Comparison of ENCODE assay signal across 1 cellular context in the genomic region with DNA sequence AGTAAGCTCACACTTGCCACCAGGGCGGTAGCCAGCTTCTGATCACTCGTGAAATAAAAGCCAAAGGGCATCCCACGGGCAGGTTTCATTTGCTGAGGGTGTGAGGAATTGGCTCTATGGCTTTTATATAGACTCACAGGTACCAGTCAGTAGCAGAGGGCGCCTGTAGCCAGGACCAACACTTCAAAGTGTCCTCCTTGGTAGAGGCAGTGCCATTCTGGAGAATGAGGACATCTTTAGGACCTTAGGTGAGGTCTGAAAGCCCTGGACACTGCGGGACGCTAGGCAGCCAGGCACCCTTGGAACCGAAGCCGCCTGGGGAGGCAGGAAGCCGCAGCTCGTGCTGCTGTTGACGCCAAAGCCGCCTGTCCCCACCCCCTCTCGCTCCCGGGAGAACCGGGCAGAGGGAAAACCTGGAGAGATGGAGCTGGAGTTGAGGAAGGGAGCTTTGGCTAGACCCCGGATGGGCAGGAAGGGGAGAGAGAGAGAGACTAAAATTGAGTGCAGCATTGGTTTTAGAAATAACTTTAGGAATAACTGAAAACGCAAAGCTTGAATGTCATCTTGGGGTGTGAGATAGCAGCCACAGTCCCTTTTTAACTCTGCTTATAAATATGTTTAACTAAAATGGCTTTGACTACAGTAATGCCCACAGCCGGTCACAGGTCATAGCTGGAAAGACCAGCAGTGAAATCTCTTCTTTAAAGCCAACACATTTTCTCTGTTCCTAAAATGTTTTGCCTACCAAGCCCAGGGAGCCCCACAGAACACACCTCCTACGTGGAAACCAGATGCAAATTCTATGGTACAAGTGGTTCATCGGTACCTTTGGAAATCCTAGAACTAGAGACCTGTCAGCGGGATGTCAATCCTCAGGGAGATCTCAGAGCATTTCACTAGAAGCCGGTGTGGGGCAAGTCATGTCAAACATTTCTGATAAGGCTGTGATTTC.
TF ChIP-seq lines count a peak whose summit lies in the region.

No MANE protein-coding gene starts in this region.

TF ChIP-seq in K562, 482 proteins besides CTCF, POLR2A, EP300 and RAD21 (continued from another document and continues in another):
- TF ChIP-seq ZBTB40 (IDR thresholded peaks at IDR 0.05) (0 out of 2 replicates have a peak, but pooled peaks have one; percentile 50), ZBTB40 (CRISPR knock-in tag; IDR thresholded peaks at IDR 0.05) (no peak), HNRNPLL (IDR thresholded peaks at IDR 0.05; ENCODE audit: low read depth, low read length, poor library complexity, severe bottlenecking) (peak; percentile 53), CSDE1 (IDR thresholded peaks at IDR 0.05) (no peak), WHSC1 (IDR thresholded peaks at IDR 0.05; ENCODE audit: low read length) (no peak), POLR2AphosphoS2 (IDR thresholded peaks at IDR 0.05; ENCODE audit: low read length) (no peak), ZNF830 (CRISPR knock-in tag; IDR thresholded peaks at IDR 0.05) (no peak), PREB (CRISPR knock-in tag; IDR thresholded peaks at IDR 0.05) (no peak), KDM4B (IDR thresholded peaks at IDR 0.05; ENCODE audit: borderline replicate concordance in 2 of 2, low read depth in 1 of 2) (peak in 1 of 2 experiments; percentile 53; a peak in 1 of 4 replicates), XRCC5 (IDR thresholded peaks at IDR 0.05; ENCODE audit: low read depth, low read length) (peak; percentile 97; the same call in 1 of the 2 replicates), NR0B1 (IDR thresholded peaks at IDR 0.05; ENCODE audit: partially characterized antibody) (no peak), ZNF263 (CRISPR knock-in tag; IDR thresholded peaks at IDR 0.05; ENCODE audit: borderline replicate concordance) (peak; percentile 45; the same call in 1 of the 2 replicates), NR2F6 (CRISPR knock-in tag; IDR thresholded peaks at IDR 0.05) (no peak), DPF2 (IDR thresholded peaks at IDR 0.05) (peak; percentile 57; the same call in 1 of the 2 replicates), ETV5 (CRISPR knock-in tag; IDR thresholded peaks at IDR 0.05; ENCODE audit: low read depth) (peak; percentile 84), ZNF699 (CRISPR knock-in tag; IDR thresholded peaks at IDR 0.05; ENCODE audit: insufficient replicate concordance) (no peak), RNF2 (IDR thresholded peaks at IDR 0.05) (peak; percentile 96), TSC22D4 (tag; IDR thresholded peaks at IDR 0.05) (no peak), ZNF197 (CRISPR knock-in tag; IDR thresholded peaks at IDR 0.05; ENCODE audit: low read depth) (peak; percentile 76; the same call in 1 of the 2 replicates), USF1 (CRISPR knock-in tag; IDR thresholded peaks at IDR 0.05) (no peak; the same call in 1 of the 2 replicates), HIVEP1 (CRISPR knock-in tag; IDR thresholded peaks at IDR 0.05) (peak; percentile 36; the same call in 1 of the 2 replicates), MTA1 (IDR thresholded peaks at IDR 0.05; ENCODE audit: borderline replicate concordance) (0 out of 2 replicates have a peak, but pooled peaks have one; percentile 56), GABPB2 (CRISPR knock-in tag; conservative IDR thresholded peaks at IDR 0.05) (no peak), LEF1 (IDR thresholded peaks at IDR 0.05) (peak; percentile 67; the same call in 1 of the 2 replicates), CBX3 (IDR thresholded peaks at IDR 0.05; ENCODE audit: borderline replicate concordance in 1 of 2, low read length in 2 of 2) (peak in 1 of 2 experiments; percentile 94; a peak in 2 of 3 replicates)
- TF ChIP-seq, protein P1, sequence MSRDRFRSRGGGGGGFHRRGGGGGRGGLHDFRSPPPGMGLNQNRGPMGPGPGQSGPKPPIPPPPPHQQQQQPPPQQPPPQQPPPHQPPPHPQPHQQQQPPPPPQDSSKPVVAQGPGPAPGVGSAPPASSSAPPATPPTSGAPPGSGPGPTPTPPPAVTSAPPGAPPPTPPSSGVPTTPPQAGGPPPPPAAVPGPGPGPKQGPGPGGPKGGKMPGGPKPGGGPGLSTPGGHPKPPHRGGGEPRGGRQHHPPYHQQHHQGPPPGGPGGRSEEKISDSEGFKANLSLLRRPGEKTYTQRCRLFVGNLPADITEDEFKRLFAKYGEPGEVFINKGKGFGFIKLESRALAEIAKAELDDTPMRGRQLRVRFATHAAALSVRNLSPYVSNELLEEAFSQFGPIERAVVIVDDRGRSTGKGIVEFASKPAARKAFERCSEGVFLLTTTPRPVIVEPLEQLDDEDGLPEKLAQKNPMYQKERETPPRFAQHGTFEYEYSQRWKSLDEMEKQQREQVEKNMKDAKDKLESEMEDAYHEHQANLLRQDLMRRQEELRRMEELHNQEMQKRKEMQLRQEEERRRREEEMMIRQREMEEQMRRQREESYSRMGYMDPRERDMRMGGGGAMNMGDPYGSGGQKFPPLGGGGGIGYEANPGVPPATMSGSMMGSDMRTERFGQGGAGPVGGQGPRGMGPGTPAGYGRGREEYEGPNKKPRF (IDR thresholded peaks at IDR 0.05; ENCODE audit: low read depth, low read length) = no peak
- TF ChIP-seq, protein P2, sequence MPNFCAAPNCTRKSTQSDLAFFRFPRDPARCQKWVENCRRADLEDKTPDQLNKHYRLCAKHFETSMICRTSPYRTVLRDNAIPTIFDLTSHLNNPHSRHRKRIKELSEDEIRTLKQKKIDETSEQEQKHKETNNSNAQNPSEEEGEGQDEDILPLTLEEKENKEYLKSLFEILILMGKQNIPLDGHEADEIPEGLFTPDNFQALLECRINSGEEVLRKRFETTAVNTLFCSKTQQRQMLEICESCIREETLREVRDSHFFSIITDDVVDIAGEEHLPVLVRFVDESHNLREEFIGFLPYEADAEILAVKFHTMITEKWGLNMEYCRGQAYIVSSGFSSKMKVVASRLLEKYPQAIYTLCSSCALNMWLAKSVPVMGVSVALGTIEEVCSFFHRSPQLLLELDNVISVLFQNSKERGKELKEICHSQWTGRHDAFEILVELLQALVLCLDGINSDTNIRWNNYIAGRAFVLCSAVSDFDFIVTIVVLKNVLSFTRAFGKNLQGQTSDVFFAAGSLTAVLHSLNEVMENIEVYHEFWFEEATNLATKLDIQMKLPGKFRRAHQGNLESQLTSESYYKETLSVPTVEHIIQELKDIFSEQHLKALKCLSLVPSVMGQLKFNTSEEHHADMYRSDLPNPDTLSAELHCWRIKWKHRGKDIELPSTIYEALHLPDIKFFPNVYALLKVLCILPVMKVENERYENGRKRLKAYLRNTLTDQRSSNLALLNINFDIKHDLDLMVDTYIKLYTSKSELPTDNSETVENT (CRISPR knock-in tag; IDR thresholded peaks at IDR 0.05) = peak; percentile 39; the same call in 1 of the 2 replicates
- TF ChIP-seq, protein P3, sequence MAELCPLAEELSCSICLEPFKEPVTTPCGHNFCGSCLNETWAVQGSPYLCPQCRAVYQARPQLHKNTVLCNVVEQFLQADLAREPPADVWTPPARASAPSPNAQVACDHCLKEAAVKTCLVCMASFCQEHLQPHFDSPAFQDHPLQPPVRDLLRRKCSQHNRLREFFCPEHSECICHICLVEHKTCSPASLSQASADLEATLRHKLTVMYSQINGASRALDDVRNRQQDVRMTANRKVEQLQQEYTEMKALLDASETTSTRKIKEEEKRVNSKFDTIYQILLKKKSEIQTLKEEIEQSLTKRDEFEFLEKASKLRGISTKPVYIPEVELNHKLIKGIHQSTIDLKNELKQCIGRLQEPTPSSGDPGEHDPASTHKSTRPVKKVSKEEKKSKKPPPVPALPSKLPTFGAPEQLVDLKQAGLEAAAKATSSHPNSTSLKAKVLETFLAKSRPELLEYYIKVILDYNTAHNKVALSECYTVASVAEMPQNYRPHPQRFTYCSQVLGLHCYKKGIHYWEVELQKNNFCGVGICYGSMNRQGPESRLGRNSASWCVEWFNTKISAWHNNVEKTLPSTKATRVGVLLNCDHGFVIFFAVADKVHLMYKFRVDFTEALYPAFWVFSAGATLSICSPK (IDR thresholded peaks at IDR 0.05; ENCODE audit: borderline replicate concordance) = no peak
- TF ChIP-seq, protein P4, sequence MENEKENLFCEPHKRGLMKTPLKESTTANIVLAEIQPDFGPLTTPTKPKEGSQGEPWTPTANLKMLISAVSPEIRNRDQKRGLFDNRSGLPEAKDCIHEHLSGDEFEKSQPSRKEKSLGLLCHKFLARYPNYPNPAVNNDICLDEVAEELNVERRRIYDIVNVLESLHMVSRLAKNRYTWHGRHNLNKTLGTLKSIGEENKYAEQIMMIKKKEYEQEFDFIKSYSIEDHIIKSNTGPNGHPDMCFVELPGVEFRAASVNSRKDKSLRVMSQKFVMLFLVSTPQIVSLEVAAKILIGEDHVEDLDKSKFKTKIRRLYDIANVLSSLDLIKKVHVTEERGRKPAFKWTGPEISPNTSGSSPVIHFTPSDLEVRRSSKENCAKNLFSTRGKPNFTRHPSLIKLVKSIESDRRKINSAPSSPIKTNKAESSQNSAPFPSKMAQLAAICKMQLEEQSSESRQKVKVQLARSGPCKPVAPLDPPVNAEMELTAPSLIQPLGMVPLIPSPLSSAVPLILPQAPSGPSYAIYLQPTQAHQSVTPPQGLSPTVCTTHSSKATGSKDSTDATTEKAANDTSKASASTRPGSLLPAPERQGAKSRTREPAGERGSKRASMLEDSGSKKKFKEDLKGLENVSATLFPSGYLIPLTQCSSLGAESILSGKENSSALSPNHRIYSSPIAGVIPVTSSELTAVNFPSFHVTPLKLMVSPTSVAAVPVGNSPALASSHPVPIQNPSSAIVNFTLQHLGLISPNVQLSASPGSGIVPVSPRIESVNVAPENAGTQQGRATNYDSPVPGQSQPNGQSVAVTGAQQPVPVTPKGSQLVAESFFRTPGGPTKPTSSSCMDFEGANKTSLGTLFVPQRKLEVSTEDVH (IDR thresholded peaks at IDR 0.05; ENCODE audit: low read depth, partially characterized antibody) = peak; percentile 77
